8 cellular contexts compared by ENCODE assay signal in genomic region chrX:49291615-49292337, GRCh38. TPM values are rescaled to one million over a fixed set of nuclear protein-coding genes. Genes with fewer than 3 reads are reported as not detected.
DNase-seq lines count a peak whose midpoint lies in the region; ATAC-seq, FAIRE-seq and TF ChIP-seq lines count a peak whose summit lies in the region.

No MANE protein-coding gene starts in this region.

- H3K27ac ChIP-seq in 22Rv1 (no peak overlapping the region), MM.1S (ENCODE audit: low read length) (no peak overlapping the region), WERI-Rb-1 (no peak overlapping the region)

- H3K36me3 ChIP-seq in MM.1S (replicated peaks; ENCODE audit: insufficient read depth, low read length) (no peaks in the 10 kb centered on the region), WERI-Rb-1 (no peaks in the 10 kb centered on the region), bronchial epithelial cell (ENCODE audit: control insufficient read depth, insufficient read depth, low read length) (no peaks in the 10 kb centered on the region)

- H3K79me2 ChIP-seq in MM.1S (ENCODE audit: low read length), result no peaks in the 10 kb centered on the region

- H3K4me2 ChIP-seq in MM.1S (ENCODE audit: low read depth, low read length), result no peak overlapping the region

- no peak overlapping the region for H3K4me3 ChIP-seq in MM.1S (ENCODE audit: low read length)
- H3K4me3 ChIP-seq in WERI-Rb-1 (ENCODE audit: low read depth, low read length), result no peak overlapping the region
- H3K4me3 ChIP-seq in bronchial epithelial cell (ENCODE audit: low read depth, low read length), result no peak overlapping the region

- H3K4me1 ChIP-seq in MM.1S (ENCODE audit: low read length), result no peaks in the 10 kb centered on the region

- no peaks in the 10 kb centered on the region for H3K9me3 ChIP-seq in MM.1S (replicated peaks; ENCODE audit: insufficient read depth, low read length)
- no peaks in the 10 kb centered on the region for H3K9me3 ChIP-seq in WERI-Rb-1 (ENCODE audit: severe bottlenecking)

- no peak for TF ChIP-seq POLR2A in GM12891 (IDR thresholded peaks at IDR 0.05; ENCODE audit: low read depth, low read length)

- peak; percentile 48 for FAIRE-seq in GM12891 (lab: Jason Lieb, UNC)
- peak; percentile 23 for FAIRE-seq in bronchial epithelial cell (lab: Jason Lieb, UNC)

- no peak overlapping the region for H2AFZ ChIP-seq in MM.1S (ENCODE audit: low read length)

- H3K9me2 ChIP-seq in MM.1S (replicated peaks; ENCODE audit: insufficient read depth, low read length), result no peaks in the 10 kb centered on the region

- no peaks in the 10 kb centered on the region for H3F3A ChIP-seq in MM.1S (ENCODE audit: insufficient read depth, low read length)

- peak; percentile 25 for DNase-seq in GM12891 (ENCODE audit: insufficient read length, low spot score)
- peak; percentile 15 for DNase-seq in MM.1S
- DNase-seq in WERI-Rb-1, result peak; percentile 66
- peak; percentile 39 for DNase-seq in bronchial epithelial cell (ENCODE audit: low read depth)
- DNase-seq in left lobe of liver (ENCODE audit: low spot score), result peak; percentile 47
- peak; percentile 43 for DNase-seq in stimulated activated CD8-positive, alpha-beta memory T cell treated with anti-CD3 and anti-CD28 coated beads, Interleukin-12 subunit alpha, Interleukin-12 subunit beta, amount 100 ng/mL, for 1 hour (ENCODE audit: low read depth)
- no peak for DNase-seq in cerebellar nuclear complex (lab: John Stamatoyannopoulos, UW)

- TF ChIP-seq CTCF in 22Rv1 (IDR thresholded peaks at IDR 0.05), result peak; percentile 75
- peak; percentile 45 for TF ChIP-seq CTCF in MM.1S (IDR thresholded peaks at IDR 0.05; ENCODE audit: low read length)
- peak; percentile 83 for TF ChIP-seq CTCF in WERI-Rb-1 (IDR thresholded peaks at IDR 0.05; ENCODE audit: low read depth, low read length)
- peak; percentile 71 for TF ChIP-seq CTCF in bronchial epithelial cell (IDR thresholded peaks at IDR 0.05; ENCODE audit: insufficient read depth, low read length, severe bottlenecking)

- H3K27me3 ChIP-seq in MM.1S (replicated peaks; ENCODE audit: insufficient read depth, low read length) (no peaks in the 10 kb centered on the region), WERI-Rb-1 (ENCODE audit: insufficient read depth, low read depth, severe bottlenecking) (peaks cover 30% of the 10 kb centered on the region), bronchial epithelial cell (ENCODE audit: control insufficient read depth, insufficient read depth, low read length) (no peaks in the 10 kb centered on the region)

- no peaks in the 10 kb centered on the region for H4K20me1 ChIP-seq in MM.1S (ENCODE audit: insufficient read depth, low read length)

- ATAC-seq in left lobe of liver, result peak; percentile 82

- H3K9ac ChIP-seq in MM.1S (ENCODE audit: low read length), result no peak overlapping the region

TF ChIP-seq in GM12891, 5 proteins besides CTCF, POLR2A, EP300 and RAD21:
- TF ChIP-seq TAF1 (IDR thresholded peaks at IDR 0.05; ENCODE audit: low read depth, low read length) (no peak), SPI1 (IDR thresholded peaks at IDR 0.05; ENCODE audit: low read depth, low read length) (no peak), POU2F2 (IDR thresholded peaks at IDR 0.05; ENCODE audit: low read depth, low read length) (no peak), POLR2AphosphoS5 (IDR thresholded peaks at IDR 0.05; ENCODE audit: low read depth, low read length) (no peak), PAX5 (IDR thresholded peaks at IDR 0.05; ENCODE audit: insufficient read depth, low read length, severe bottlenecking) (no peak)

RNA-seq across cellular contexts. Expression of gene GAGE10, which starts 11.7 kb away (rescaled TPM):
- not detected for polyA plus RNA-seq in GM12891 (2012; ENCODE audit: low read depth, missing spikeins)
- total RNA-seq in bronchial epithelial cell (not detected in 2 replicates), left lobe of liver (not detected)

RNA-seq across cellular contexts. Expression of gene PPP1R3F, which starts 22.2 kb away (rescaled TPM):
- 1.8 TPM for polyA plus RNA-seq in GM12891 (2012; ENCODE audit: low read depth, missing spikeins)
- total RNA-seq in bronchial epithelial cell, result 1.8 and 2.9 TPM in 2 replicates
- 4.2 TPM for total RNA-seq in left lobe of liver

RNA-seq across cellular contexts. Expression of gene FOXP3, which starts 27.3 kb away (rescaled TPM):
- 0.36 TPM for polyA plus RNA-seq in GM12891 (2012; ENCODE audit: low read depth, missing spikeins)
- total RNA-seq in bronchial epithelial cell (not detected in 2 replicates), left lobe of liver (0.65 TPM)

RNA-seq across cellular contexts. Expression of gene GAGE12J, which starts 30.1 kb away (rescaled TPM):
- polyA plus RNA-seq in GM12891 (2012; ENCODE audit: low read depth, missing spikeins), result not detected
- not detected in 2 replicates for total RNA-seq in bronchial epithelial cell
- total RNA-seq in left lobe of liver, result 0.73 TPM

RNA-seq across cellular contexts. Expression of gene GAGE13, which starts 39.6 kb away (rescaled TPM):
- not detected for polyA plus RNA-seq in GM12891 (2012; ENCODE audit: low read depth, missing spikeins)
- total RNA-seq in bronchial epithelial cell, result not detected in 2 replicates
- not detected for total RNA-seq in left lobe of liver

Comparison
In these comparisons a context has a peak if more than half of its experiments do, and no peak if none do; other contexts are left out.
1. DNase-seq: peak in GM12891 (single experiment), MM.1S (single experiment), WERI-Rb-1 (single experiment), bronchial epithelial cell (single experiment), left lobe of liver (single experiment) and stimulated activated CD8-positive, alpha-beta memory T cell treated with anti-CD3 and anti-CD28 coated beads, Interleukin-12 subunit alpha, Interleukin-12 subunit beta, amount 100 ng/mL, for 1 hour (single experiment); none in cerebellar nuclear complex (0 of 2).
2. Peak in every context shown above with its lines, with median percentiles within 50 percentile points of each other: CTCF ChIP-seq.